18 cellular contexts compared by ENCODE assay signal in genomic region chr9:6927838-6928237, GRCh38.
DNase-seq lines count a peak whose midpoint lies in the region; ATAC-seq and TF ChIP-seq lines count a peak whose summit lies in the region.
"Had no signal": no experiment of that assay in that cellular context is flagged by ENCODE, and none has a peak within 500 bp of the region (broad histone marks: within the 10 kb centered on the region; RNA-seq: fewer than 3 reads in every experiment).

No MANE protein-coding gene starts in this region.

- H3K4me3 ChIP-seq in right atrium auricular region (no peak overlapping the region), endodermal cell (ENCODE audit: low read length) (peak overlapping the region; percentile 1)
- H3K4me3 ChIP-seq: A549 had no signal

- no peak for TF ChIP-seq CTCF in right atrium auricular region (IDR thresholded peaks at IDR 0.05)
- TF ChIP-seq CTCF in endodermal cell (conservative IDR thresholded peaks at IDR 0.05), result no peak

- no peaks in the 10 kb centered on the region for H3K36me3 ChIP-seq in right atrium auricular region
- no peaks in the 10 kb centered on the region for H3K36me3 ChIP-seq in endodermal cell (ENCODE audit: control insufficient read depth, insufficient read depth, low read length)
- H3K36me3 ChIP-seq: BE2C had no signal

- H3K4me3 Mint-ChIP-seq in T-helper 17 cell, result peak overlapping the region; percentile 39
- H3K4me3 Mint-ChIP-seq in endodermal cell, result no peak overlapping the region
- H3K4me3 Mint-ChIP-seq in stimulated activated naive B cell treated with anti-CD40 and anti-IgM and Interleukin-4, amounts not matched to agents 10 μg/mL and 1 μg/mL and 100 μg/mL, for 72 hours, result no peak overlapping the region
- H3K4me3 Mint-ChIP-seq: CD8-positive, alpha-beta T cell; HFFc6 had no signal

- intact Hi-C loops in Right ventricle myocardium superior (cut with DNase I), result no loop called here

- no peak for DNase-seq in Right ventricle myocardium superior
- no peak for DNase-seq in right atrium auricular region (ENCODE audit: low spot score)
- DNase-seq in T-helper 17 cell, result no peak
- no peak for DNase-seq in endodermal cell
- no peak for DNase-seq in stimulated activated naive B cell treated with anti-CD40 and anti-IgM and Interleukin-4, amounts not matched to agents 10 μg/mL and 1 μg/mL and 100 μg/mL, for 72 hours
- no peak for DNase-seq in GOT3 (lab: John Stamatoyannopoulos, UW)
- DNase-seq in HuH-7.5 (ENCODE audit: low spot score), result no peak
- DNase-seq: BE2C; CD8-positive, alpha-beta T cell; COR-L47; DMS153; DMS79 treated with DMSO at 0.1 percent for 48 hours; EL; HCEC 1CT; HFFc6 had no signal

- H3K9me3 ChIP-seq in right atrium auricular region (no peaks in the 10 kb centered on the region), T-helper 17 cell (ENCODE audit: control insufficient read depth, low read length, poor library complexity, severe bottlenecking) (no peaks in the 10 kb centered on the region), endodermal cell (ENCODE audit: control insufficient read depth, low read length) (no peaks in the 10 kb centered on the region)
- H3K9me3 ChIP-seq: A549, BE2C had no signal

- no peak overlapping the region for H3K27ac Mint-ChIP-seq in T-helper 17 cell
- peak overlapping the region; percentile 26 for H3K27ac Mint-ChIP-seq in endodermal cell
- H3K27ac Mint-ChIP-seq in stimulated activated naive B cell treated with anti-CD40 and anti-IgM and Interleukin-4, amounts not matched to agents 10 μg/mL and 1 μg/mL and 100 μg/mL, for 72 hours, result peak overlapping the region; percentile 9
- H3K27ac Mint-ChIP-seq: CD8-positive, alpha-beta T cell; HFFc6 had no signal

- no peaks in the 10 kb centered on the region for H3K9me3 Mint-ChIP-seq in endodermal cell
- H3K9me3 Mint-ChIP-seq in stimulated activated naive B cell treated with anti-CD40 and anti-IgM and Interleukin-4, amounts not matched to agents 10 μg/mL and 1 μg/mL and 100 μg/mL, for 72 hours, result no peaks in the 10 kb centered on the region
- H3K9me3 Mint-ChIP-seq: CD8-positive, alpha-beta T cell; HFFc6 had no signal

- 78 to 83% methylated on average over 1 of the region's 1 CpG for WGBS in endodermal cell (ENCODE audit: insufficient coverage in 1 of 2, insufficient read length in 1 of 2), 2 experiments

- H3K4me1 Mint-ChIP-seq in T-helper 17 cell (peaks cover 37% of the 10 kb centered on the region), endodermal cell (peaks cover 70% of the 10 kb centered on the region)
- peaks cover 30 to 48% of the 10 kb centered on the region in 2 donors for H3K4me1 Mint-ChIP-seq in stimulated activated naive B cell treated with anti-CD40 and anti-IgM and Interleukin-4, amounts not matched to agents 10 μg/mL and 1 μg/mL and 100 μg/mL, for 72 hours

- peaks cover 0 to 26% of the 10 kb centered on the region in 2 donors for H3K4me1 ChIP-seq in right atrium auricular region
- H3K4me1 ChIP-seq in endodermal cell (ENCODE audit: control insufficient read depth, insufficient read depth, low read length), result peaks cover 13% of the 10 kb centered on the region

- H3K27me3 ChIP-seq in right atrium auricular region (no peaks in the 10 kb centered on the region), endodermal cell (ENCODE audit: control insufficient read depth, insufficient read depth, low read length, poor library complexity, severe bottlenecking) (no peaks in the 10 kb centered on the region)
- H3K27me3 ChIP-seq: BE2C had no signal

- H3K36me3 Mint-ChIP-seq in T-helper 17 cell (ENCODE audit: low read depth), result peaks cover 4% of the 10 kb centered on the region
- no peaks in the 10 kb centered on the region for H3K36me3 Mint-ChIP-seq in endodermal cell (ENCODE audit: low read depth)
- H3K36me3 Mint-ChIP-seq in stimulated activated naive B cell treated with anti-CD40 and anti-IgM and Interleukin-4, amounts not matched to agents 10 μg/mL and 1 μg/mL and 100 μg/mL, for 72 hours, result peaks cover 21 to 38% of the 10 kb centered on the region in 2 donors

- ATAC-seq in Right ventricle myocardium superior (ENCODE audit: poor library complexity) (peak; percentile 40), T-helper 17 cell (no peak)
- ATAC-seq in stimulated activated naive B cell treated with anti-CD40 and anti-IgM and Interleukin-4, amounts not matched to agents 10 μg/mL and 1 μg/mL and 100 μg/mL, for 72 hours (replicated peaks), result no peak
- ATAC-seq: A549; CD8-positive, alpha-beta T cell; HepG2 had no signal

- no peak overlapping the region for H3K27ac ChIP-seq in right atrium auricular region
- H3K27ac ChIP-seq in endodermal cell (ENCODE audit: low read depth, low read length), result no peak overlapping the region
- H3K27ac ChIP-seq: A549, C4-2B had no signal

- no peak overlapping the region for H3K9ac ChIP-seq in endodermal cell (ENCODE audit: extremely low read depth, low read length, poor library complexity, severe bottlenecking)

- H3K27me3 Mint-ChIP-seq in T-helper 17 cell (no peaks in the 10 kb centered on the region), endodermal cell (ENCODE audit: insufficient read depth) (no peaks in the 10 kb centered on the region)
- H3K27me3 Mint-ChIP-seq in stimulated activated naive B cell treated with anti-CD40 and anti-IgM and Interleukin-4, amounts not matched to agents 10 μg/mL and 1 μg/mL and 100 μg/mL, for 72 hours, result no peaks in the 10 kb centered on the region
